7 cellular contexts compared by ENCODE assay signal in the genomic region with DNA sequence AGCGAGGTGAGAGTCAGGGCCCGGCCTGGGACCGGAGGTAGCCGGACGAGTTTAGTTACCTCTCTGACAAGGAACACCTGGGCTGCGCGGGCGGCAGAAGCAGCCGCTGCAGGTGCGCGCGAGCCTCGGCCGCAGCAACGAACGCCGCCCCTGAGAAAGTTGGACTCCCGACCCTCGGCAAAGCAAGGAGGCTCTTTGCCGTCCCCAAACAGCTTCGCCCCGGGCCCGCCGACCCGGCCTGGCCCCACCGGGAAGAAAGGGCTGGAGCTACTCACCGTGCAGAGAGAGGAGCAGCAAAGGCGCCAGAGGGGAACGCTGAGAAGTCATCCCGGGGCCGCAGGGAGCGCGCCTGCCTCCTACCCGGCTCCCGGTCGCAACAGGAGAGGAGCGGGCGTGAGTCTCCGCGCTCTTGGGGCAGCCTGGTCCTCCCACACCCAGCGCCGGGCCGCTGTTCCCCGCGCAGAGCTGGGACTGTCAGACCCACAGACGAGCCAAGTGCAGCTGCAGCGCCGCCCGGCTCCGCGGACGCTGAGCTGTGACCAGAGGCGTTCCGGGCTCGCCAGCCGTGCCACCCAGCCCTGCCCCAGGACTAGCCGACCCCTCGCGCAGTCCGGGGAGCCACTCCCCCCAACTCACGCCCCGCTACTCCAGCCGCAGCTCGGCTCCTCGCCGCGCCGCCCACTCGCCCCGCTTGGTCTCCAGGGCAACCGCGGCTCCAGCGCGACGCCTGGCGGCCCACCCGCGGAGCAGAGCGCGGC. TPM values are rescaled to one million over a fixed set of nuclear protein-coding genes. Genes with fewer than 3 reads are reported as not detected.
DNase-seq lines count a peak whose midpoint lies in the region; ATAC-seq and TF ChIP-seq lines count a peak whose summit lies in the region.

A gene with protein sequence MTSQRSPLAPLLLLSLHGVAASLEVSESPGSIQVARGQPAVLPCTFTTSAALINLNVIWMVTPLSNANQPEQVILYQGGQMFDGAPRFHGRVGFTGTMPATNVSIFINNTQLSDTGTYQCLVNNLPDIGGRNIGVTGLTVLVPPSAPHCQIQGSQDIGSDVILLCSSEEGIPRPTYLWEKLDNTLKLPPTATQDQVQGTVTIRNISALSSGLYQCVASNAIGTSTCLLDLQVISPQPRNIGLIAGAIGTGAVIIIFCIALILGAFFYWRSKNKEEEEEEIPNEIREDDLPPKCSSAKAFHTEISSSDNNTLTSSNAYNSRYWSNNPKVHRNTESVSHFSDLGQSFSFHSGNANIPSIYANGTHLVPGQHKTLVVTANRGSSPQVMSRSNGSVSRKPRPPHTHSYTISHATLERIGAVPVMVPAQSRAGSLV (minus strand): TSS at position 591 of the 758 bp plus-strand sequence. CDS start 264 bp downstream, at position 327.

- H3K9me3 Mint-ChIP-seq in WTC11: peaks cover 2% of the 10 kb centered on the region

- no peaks in the 10 kb centered on the region for H3K36me3 ChIP-seq in kidney epithelial cell (ENCODE audit: control insufficient read depth, insufficient read depth, low read length)

- no peaks in the 10 kb centered on the region for H3K36me3 Mint-ChIP-seq in WTC11

- H3K4me3 Mint-ChIP-seq in WTC11: peak within 1 kb of the TSS; percentile 90

- H3K27ac ChIP-seq in caudate nucleus (ENCODE audit: low read depth, low read length): peak within 1 kb of the TSS; percentile 95

- peaks cover 19% of the 10 kb centered on the region for H3K4me1 Mint-ChIP-seq in WTC11

- H3K27me3 Mint-ChIP-seq in WTC11 (ENCODE audit: low read depth): peaks cover 30% of the 10 kb centered on the region

- peak within 1 kb of the TSS; percentile 79 for H3K27ac Mint-ChIP-seq in WTC11

- peaks cover 14% of the 10 kb centered on the region for H3K27me3 ChIP-seq in kidney epithelial cell (ENCODE audit: control insufficient read depth, insufficient read depth, low read length)

- ATAC-seq in GM18498 (IDR thresholded peaks at IDR 0.05; ENCODE audit: unreplicated experiment) (peak; percentile 97), HG02759 (IDR thresholded peaks at IDR 0.05; ENCODE audit: unreplicated experiment) (peak; percentile 97), WTC11 (peak; percentile 82)

- CTCF ChIA-PET in WTC11 (lab: Charles Lee): interaction anchor here (0.9 to 2.9 kb wide), 6 partner anchors 11 to 207 kb away, joined by 3 to 42 read pairs (median 4); partner anchors contain the start of gene B4GALT4

- POLR2A ChIA-PET in WTC11 (lab: Charles Lee): interaction anchor here (1.1 to 1.2 kb wide), 2 partner anchors 26 to 51 kb away, joined by 3 read pairs; no protein-coding TSS in a partner anchor

- TF ChIP-seq CTCF in WTC11 (IDR thresholded peaks at IDR 0.05) (no peak), kidney epithelial cell (IDR thresholded peaks at IDR 0.05; ENCODE audit: insufficient read depth, low read length, poor library complexity, severe bottlenecking) (no peak)

- DNase-seq in NCI-H146 treated with DMSO at 0.1 percent for 48 hours (lab: John Stamatoyannopoulos, UW; ENCODE audit: unreplicated experiment) (peak; percentile 66), WTC11 (ENCODE audit: low spot score) (peak; percentile 76), caudate nucleus (lab: John Stamatoyannopoulos, UW) (peak in 59 of 61 donors; percentile 54 to 94 (median 86)), kidney epithelial cell (ENCODE audit: low read depth) (no peak)
- peak; percentile 20 to 61 for DNase-seq in stimulated activated CD4-positive, alpha-beta T cell treated with anti-CD3 and anti-CD28 coated beads, Interleukin-1b, Interleukin-23, amount 100 ng/mL, for 1 hour (ENCODE audit: low read depth in 2 of 2)

- peak within 1 kb of the TSS; percentile 56 for H3K4me3 ChIP-seq in kidney epithelial cell (ENCODE audit: low read depth, low read length)

TF ChIP-seq in WTC11, 78 proteins besides CTCF, POLR2A, EP300 and RAD21 (continues in another document):
- TF ChIP-seq, protein P1, sequence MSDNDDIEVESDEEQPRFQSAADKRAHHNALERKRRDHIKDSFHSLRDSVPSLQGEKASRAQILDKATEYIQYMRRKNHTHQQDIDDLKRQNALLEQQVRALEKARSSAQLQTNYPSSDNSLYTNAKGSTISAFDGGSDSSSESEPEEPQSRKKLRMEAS (CRISPR knock-in tag; IDR thresholded peaks at IDR 0.05): peak; percentile 38; the same call in 1 of the 2 replicates
- TF ChIP-seq ZNF423 (CRISPR knock-in tag; IDR thresholded peaks at IDR 0.05) (peak; percentile 61; the same call in 1 of the 2 replicates), CREM (CRISPR knock-in tag; IDR thresholded peaks at IDR 0.05) (peak; percentile 44; the same call in 1 of the 2 replicates), ARID4B (CRISPR knock-in tag; IDR thresholded peaks at IDR 0.05; ENCODE audit: borderline replicate concordance) (peak; percentile 4; the same call in 1 of the 2 replicates), AFF4 (CRISPR knock-in tag; IDR thresholded peaks at IDR 0.05; ENCODE audit: borderline replicate concordance) (0 out of 2 replicates have a peak, but pooled peaks have one; percentile 51), ZBTB21 (CRISPR knock-in tag; IDR thresholded peaks at IDR 0.05; ENCODE audit: borderline replicate concordance) (peak; percentile 5; the same call in 1 of the 2 replicates), GRHL2 (CRISPR knock-in tag; IDR thresholded peaks at IDR 0.05; ENCODE audit: insufficient replicate concordance, severe bottlenecking) (no peak), FOXK1 (CRISPR knock-in tag; IDR thresholded peaks at IDR 0.05) (peak; percentile 45; the same call in 1 of the 2 replicates), ZNF263 (CRISPR knock-in tag; IDR thresholded peaks at IDR 0.05; ENCODE audit: low read depth) (peak; percentile 63; the same call in 1 of the 2 replicates)

RNA-seq across cellular contexts. Expression of the gene that starts here (rescaled TPM):
- total RNA-seq in WTC11 (2021) (1.6 to 2.0 TPM (median 1.7 TPM) in 3 replicates), kidney epithelial cell (not detected in 2 replicates)
